In genomic region chr2:190180313-190181065, GRCh38 we compare ENCODE assay signal across 8 cellular contexts.
DNase-seq lines count a peak whose midpoint lies in the region; ATAC-seq and TF ChIP-seq lines count a peak whose summit lies in the region.

No MANE protein-coding gene starts in this region.

- peak overlapping the region; percentile 67 for H3K4me3 ChIP-seq in GM12875 (ENCODE audit: low read depth, low read length)
- H3K4me3 ChIP-seq in neutrophil (ENCODE audit: low read depth in 1 of 2, low read length in 1 of 2) = peak overlapping the region; percentile 27 to 43

- peak; percentile 76 for ATAC-seq in HG02571 (IDR thresholded peaks at IDR 0.05; ENCODE audit: unreplicated experiment)
- ATAC-seq in Right ventricle myocardium inferior = peak; percentile 89

- TF ChIP-seq CTCF in GM12875 (IDR thresholded peaks at IDR 0.05; ENCODE audit: borderline replicate concordance, insufficient read depth, low read depth, low read length) = peak; percentile 85
- no peak for TF ChIP-seq CTCF in neutrophil (IDR thresholded peaks at IDR 0.05)

- H3K4me1 ChIP-seq in neutrophil (ENCODE audit: control insufficient read depth in 1 of 2, insufficient read depth in 1 of 2, low read depth in 1 of 2, low read length in 1 of 2) = peaks cover 9 to 15% of the 10 kb centered on the region in 2 experiments

- H3K27ac ChIP-seq in neutrophil = no peak overlapping the region

- H3K27me3 ChIP-seq in neutrophil = peaks cover 49% of the 10 kb centered on the region

- DNase-seq in ACHN (peak; percentile 89), NAMALWA (ENCODE audit: low spot score) (peak; percentile 84), Right ventricle myocardium inferior (ENCODE audit: missing footprints) (peak; percentile 82), NCI-H2081 treated with DMSO at 0.1 percent for 48 hours (lab: John Stamatoyannopoulos, UW) (no peak)
- DNase-seq in activated T-cell treated with anti-CD3 and anti-CD28 coated beads, Interleukin-2, amount 50 U/mL, for 1 hour = peak; percentile 25

- intact Hi-C loops in Right ventricle myocardium inferior (cut with DNase I) = loop anchor here (5.0 kb wide), 3 partner anchors 93 to 287 kb away; partner anchors contain the start of gene HIBCH

- no peaks in the 10 kb centered on the region for H3K36me3 ChIP-seq in neutrophil

- in situ Hi-C loops in ACHN (cut with HindIII; ENCODE audit: low pct_ligation_motif_present, low pct_unique_long_range_greater_than_20kb, low sequenced_read_pairs) = no loop called here

- H3K9me3 ChIP-seq in neutrophil = no peaks in the 10 kb centered on the region
